ENCODE assay signal across 36 cellular contexts in genomic region chr1:38600286-38600685, GRCh38.
"Had no signal": no experiment of that assay in that cellular context is flagged by ENCODE, and none has a peak within 500 bp of the region (broad histone marks: within the 10 kb centered on the region; RNA-seq: fewer than 3 reads in every experiment).

No MANE protein-coding gene starts in this region.

- H3K36me3 ChIP-seq: adrenal gland, brain microvascular endothelial cell, breast epithelium had no signal

- ATAC-seq: activated CD8-positive, alpha-beta T cell treated with anti-CD3 and anti-CD28 coated beads for 36 hours; activated naive CD4-positive, alpha-beta T cell treated with anti-CD3 and anti-CD28 coated beads, Interleukin-2, amount 50 U/mL, for 72 hours; activated T-cell treated with anti-CD3 and anti-CD28 coated beads, Interleukin-2, amount 50 U/mL, for 4 hours; activated T-cell treated with anti-CD3 and anti-CD28 coated beads, Interleukin-2, amount 50 U/mL, for 72 hours; activated T-helper 17 cell treated with anti-CD3 and anti-CD28 coated beads, Interleukin-2, amount 50 U/mL, for 72 hours; body of pancreas had no signal

- H3K27ac Mint-ChIP-seq: activated B cell treated with CpG ODN at 0.5 μM for 24 hours; activated CD4-positive, alpha-beta memory T cell treated with anti-CD3 and anti-CD28 coated beads for 36 hours; activated CD4-positive, alpha-beta T cell treated with anti-CD3 and anti-CD28 coated beads, Interleukin-2, amount 10 ng/mL, durations not matched to agents 24 days and 14 days; activated CD8-positive, alpha-beta T cell treated with anti-CD3 and anti-CD28 coated beads for 36 hours; activated naive CD4-positive, alpha-beta T cell treated with anti-CD3 and anti-CD28 coated beads for 36 hours; activated naive CD4-positive, alpha-beta T cell treated with anti-CD3 and anti-CD28 coated beads, Interleukin-2, amount 50 U/mL, for 72 hours; activated naive CD8-positive, alpha-beta T cell treated with anti-CD3 and anti-CD28 coated beads for 36 hours; activated T-cell treated with anti-CD3 and anti-CD28 coated beads, Interleukin-2, amount 50 U/mL, for 72 hours; activated T-helper 1 cell treated with anti-CD3 and anti-CD28 coated beads, Interleukin-12 subunit alpha, Interleukin-12 subunit beta, Interleukin-2, Interleukin-4 antibody, amounts not matched to agents 30 ng/mL and 10 ng/mL and 1 ng/mL, durations not matched to agents 14 hours and 24 hours and 36 hours; activated T-helper 17 cell treated with anti-CD3 and anti-CD28 coated beads, Interleukin-2, amount 50 U/mL, for 72 hours; T-helper 1 cell treated with Interleukin-12 subunit alpha and Interleukin-12 subunit beta and Interleukin-4 antibody, amounts not matched to agents 30 μg/mL and 1 μg/mL, for 36 hours; T-helper 2 cell treated with Interferon-gamma antibody and Interleukin-4, amounts not matched to agents 5 μg/mL and 100 μg/mL, for 36 hours had no signal

- H3K4me1 Mint-ChIP-seq: activated B cell treated with CpG ODN at 0.5 μM for 24 hours; activated CD4-positive, alpha-beta T cell treated with anti-CD3 and anti-CD28 coated beads, Interleukin-2, amount 10 ng/mL, durations not matched to agents 24 days and 14 days; activated naive CD8-positive, alpha-beta T cell treated with anti-CD3 and anti-CD28 coated beads for 36 hours; activated T-helper 17 cell treated with anti-CD3 and anti-CD28 coated beads, Interleukin-2, amount 50 U/mL, for 72 hours; central memory CD8-positive, alpha-beta T cell had no signal

- H3K27ac ChIP-seq: adrenal gland, body of pancreas, brain microvascular endothelial cell, breast epithelium, VCaP had no signal

- H3K27me3 ChIP-seq: adrenal gland, body of pancreas, brain microvascular endothelial cell, breast epithelium had no signal

- H3K9me3 Mint-ChIP-seq: activated B cell treated with CpG ODN at 0.5 μM for 24 hours; activated CD8-positive, alpha-beta T cell treated with anti-CD3 and anti-CD28 coated beads for 36 hours; activated naive CD8-positive, alpha-beta T cell treated with anti-CD3 and anti-CD28 coated beads for 36 hours; T-helper 2 cell treated with Interferon-gamma antibody and Interleukin-4, amounts not matched to agents 5 μg/mL and 100 μg/mL, for 36 hours had no signal

- H3K4me1 ChIP-seq: adrenal gland, body of pancreas, breast epithelium had no signal

- DNase-seq: activated B cell treated with CpG ODN at 0.5 μM for 24 hours; activated CD4-positive, alpha-beta memory T cell treated with anti-CD3 and anti-CD28 coated beads for 36 hours; activated CD4-positive, alpha-beta T cell treated with anti-CD3 and anti-CD28 coated beads for 4 hours; activated CD4-positive, alpha-beta T cell treated with anti-CD3 and anti-CD28 coated beads, Interleukin-2, amount 10 ng/mL, durations not matched to agents 24 days and 14 days; activated CD4-positive, alpha-beta T cell treated with anti-CD3 and anti-CD28 coated beads, Interleukin-2, amount 50 U/mL, for 1 hour; activated CD4-positive, alpha-beta T cell treated with anti-CD3 and anti-CD28 coated beads, Interleukin-2, amount 50 U/mL, for 4 hours; activated CD4-positive, CD25-positive, alpha-beta regulatory T cell treated with anti-CD3 and anti-CD28 coated beads, Interleukin-2, amount 50 U/mL, for 72 hours; activated CD8-positive, alpha-beta memory T cell treated with anti-CD3 and anti-CD28 coated beads, Interleukin-2, amount 50 U/mL, for 4 hours; activated CD8-positive, alpha-beta T cell treated with anti-CD3 and anti-CD28 coated beads for 36 hours; activated effector memory CD4-positive, alpha-beta T cell treated with anti-CD3 and anti-CD28 coated beads, Interleukin-2, amount 50 U/mL, for 16 hours; activated gamma-delta T cell treated with Interleukin-2 at 50 U/mL for 16 hours; activated naive CD4-positive, alpha-beta T cell; activated naive CD4-positive, alpha-beta T cell treated with anti-CD3 and anti-CD28 coated beads for 36 hours; activated naive CD4-positive, alpha-beta T cell treated with anti-CD3 and anti-CD28 coated beads, Interleukin-2, amount 50 U/mL, for 16 hours; activated naive CD8-positive, alpha-beta T cell treated with anti-CD3 and anti-CD28 coated beads for 36 hours; activated T-cell treated with anti-CD3 and anti-CD28 coated beads for 4 hours; activated T-cell treated with anti-CD3 and anti-CD28 coated beads, Interleukin-2, amount 50 U/mL, for 1 hour; activated T-cell treated with anti-CD3 and anti-CD28 coated beads, Interleukin-2, amount 50 U/mL, for 4 hours; activated T-cell treated with anti-CD3 and anti-CD28 coated beads, Interleukin-2, amount 50 U/mL, for 72 hours; adrenal gland; amniotic stem cell; aorta; body of pancreas; brain microvascular endothelial cell; cerebellar nuclear complex; T-helper 1 cell; T-helper 2 cell; T-helper 9 cell had no signal

- H3K36me3 Mint-ChIP-seq: activated naive CD8-positive, alpha-beta T cell treated with anti-CD3 and anti-CD28 coated beads for 36 hours had no signal

- H3K9me3 ChIP-seq: adrenal gland, breast epithelium had no signal

- H3K4me3 ChIP-seq: adrenal gland, body of pancreas, breast epithelium had no signal

- H3K4me3 Mint-ChIP-seq: activated B cell treated with CpG ODN at 0.5 μM for 24 hours; activated CD4-positive, alpha-beta memory T cell treated with anti-CD3 and anti-CD28 coated beads for 36 hours; activated CD4-positive, alpha-beta T cell treated with anti-CD3 and anti-CD28 coated beads, Interleukin-2, amount 10 ng/mL, durations not matched to agents 24 days and 14 days; activated CD8-positive, alpha-beta T cell treated with anti-CD3 and anti-CD28 coated beads for 36 hours; activated naive CD4-positive, alpha-beta T cell treated with anti-CD3 and anti-CD28 coated beads for 36 hours; activated naive CD8-positive, alpha-beta T cell treated with anti-CD3 and anti-CD28 coated beads for 36 hours; activated T-cell treated with anti-CD3 and anti-CD28 coated beads, Interleukin-2, amount 50 U/mL, for 4 hours; activated T-cell treated with anti-CD3 and anti-CD28 coated beads, Interleukin-2, amount 50 U/mL, for 72 hours; activated T-helper 1 cell treated with anti-CD3 and anti-CD28 coated beads, Interleukin-12 subunit alpha, Interleukin-12 subunit beta, Interleukin-2, Interleukin-4 antibody, amounts not matched to agents 30 ng/mL and 10 ng/mL and 1 ng/mL, durations not matched to agents 14 hours and 24 hours and 36 hours; activated T-helper 17 cell treated with anti-CD3 and anti-CD28 coated beads, Interleukin-2, amount 50 U/mL, for 72 hours; central memory CD8-positive, alpha-beta T cell; T-helper 1 cell treated with Interleukin-12 subunit alpha and Interleukin-12 subunit beta and Interleukin-4 antibody, amounts not matched to agents 30 μg/mL and 1 μg/mL, for 36 hours; T-helper 2 cell treated with Interferon-gamma antibody and Interleukin-4, amounts not matched to agents 5 μg/mL and 100 μg/mL, for 36 hours had no signal
